Comparison of ENCODE assay signal across 8 cellular contexts in genomic region chr2:12303181-12304030, GRCh38.
A peak's percentile ranks its signal among the peaks of the same experiment; 100 is the strongest.
DNase-seq lines count a peak whose midpoint lies in the region; ATAC-seq, FAIRE-seq and TF ChIP-seq lines count a peak whose summit lies in the region.

No MANE protein-coding gene starts in this region.

- H3K14ac ChIP-seq in IMR-90 (replicated peaks; ENCODE audit: low read depth, low read length), result no peak overlapping the region

- peak overlapping the region; percentile 53 for H3K27ac ChIP-seq in IMR-90 (ENCODE audit: insufficient read depth, low read length)
- no peak overlapping the region for H3K27ac ChIP-seq in lung (ENCODE audit: low read depth in 1 of 2, low read length in 1 of 2)
- H3K27ac ChIP-seq in kidney (ENCODE audit: low read depth in 2 of 2, low read length in 2 of 2), result peak overlapping the region in 1 of 2 donors; percentile 69
- no peak overlapping the region for H3K27ac ChIP-seq in uterus
- no peak overlapping the region for H3K27ac ChIP-seq in psoas muscle

- H2BK5ac ChIP-seq in IMR-90 (ENCODE audit: low read depth, low read length, poor library complexity, severe bottlenecking), result peak overlapping the region; percentile 14

- in situ Hi-C loops in IMR-90 (cut with MboI; ENCODE audit: low sequenced_read_pairs), result no loop called here

- no peaks in the 10 kb centered on the region for H3K27me3 Mint-ChIP-seq in activated CD8-positive, alpha-beta T cell treated with anti-CD3 and anti-CD28 coated beads for 36 hours

- no peak overlapping the region for H4K8ac ChIP-seq in IMR-90 (ENCODE audit: low read depth in 2 of 2, low read length in 2 of 2)

- peaks cover 30% of the 10 kb centered on the region for H3K4me1 Mint-ChIP-seq in activated CD8-positive, alpha-beta T cell treated with anti-CD3 and anti-CD28 coated beads for 36 hours (ENCODE audit: low read depth)

- H3K36me3 ChIP-seq in IMR-90 (ENCODE audit: control insufficient read depth, insufficient read depth, low read length), result no peaks in the 10 kb centered on the region
- H3K36me3 ChIP-seq in lung (ENCODE audit: control insufficient read depth in 2 of 2, insufficient read depth in 2 of 2, low read length in 2 of 2), result no peaks in the 10 kb centered on the region
- no peaks in the 10 kb centered on the region for H3K36me3 ChIP-seq in kidney (ENCODE audit: control insufficient read depth in 1 of 2, insufficient read depth in 2 of 2, low read length in 2 of 2)
- no peaks in the 10 kb centered on the region for H3K36me3 ChIP-seq in uterus
- H3K36me3 ChIP-seq in psoas muscle (ENCODE audit: insufficient read depth in 1 of 2, low read depth in 1 of 2), result no peaks in the 10 kb centered on the region

- no peaks in the 10 kb centered on the region for H3K36me3 Mint-ChIP-seq in activated CD8-positive, alpha-beta T cell treated with anti-CD3 and anti-CD28 coated beads for 36 hours (ENCODE audit: low read depth)

- no peak overlapping the region for H3K23ac ChIP-seq in IMR-90 (ENCODE audit: low read depth, low read length)

- peak overlapping the region; percentile 10 for H3K27ac Mint-ChIP-seq in activated CD8-positive, alpha-beta T cell treated with anti-CD3 and anti-CD28 coated beads for 36 hours

- peak overlapping the region; percentile 38 for H3K18ac ChIP-seq in IMR-90 (ENCODE audit: low read depth, low read length)

- peak; percentile 69 for ATAC-seq in IMR-90 (ENCODE audit: low read depth)
- ATAC-seq in activated CD8-positive, alpha-beta T cell treated with anti-CD3 and anti-CD28 coated beads for 36 hours, result peak; percentile 65
- peak; percentile 24 for ATAC-seq in lung (ENCODE audit: insufficient read depth, low FRiP score)
- ATAC-seq in psoas muscle, result no peak

- peak overlapping the region; percentile 58; the same call in 1 of the 2 replicates for H3K4me2 ChIP-seq in IMR-90 (ENCODE audit: low read depth, low read length)

- no peak overlapping the region for H2BK15ac ChIP-seq in IMR-90 (ENCODE audit: low read depth, low read length)

- no peak for TF ChIP-seq POLR2A in IMR-90 (IDR thresholded peaks at IDR 0.05; ENCODE audit: low read depth, low read length)
- no peak for TF ChIP-seq POLR2A in uterus (IDR thresholded peaks at IDR 0.05)

- H3K9me1 ChIP-seq in IMR-90 (ENCODE audit: insufficient read depth, low read length), result 0 out of 2 replicates have a peak, but pooled peaks cover 2% of the 10 kb centered on the region

- TF ChIP-seq CTCF in IMR-90 (conservative IDR thresholded peaks at IDR 0.05; ENCODE audit: low read depth, low read length) (no peak), lung (IDR thresholded peaks at IDR 0.05; ENCODE audit: control extremely low read depth, extremely low read depth) (no peak), kidney (IDR thresholded peaks at IDR 0.05; ENCODE audit: borderline replicate concordance, extremely low read depth, insufficient read depth) (no peak), uterus (IDR thresholded peaks at IDR 0.05) (no peak), psoas muscle (IDR thresholded peaks at IDR 0.05) (no peak)
- no peak for TF ChIP-seq CTCF in activated CD8-positive, alpha-beta T cell treated with anti-CD3 and anti-CD28 coated beads for 36 hours (IDR thresholded peaks at IDR 0.05)

- H2AK5ac ChIP-seq in IMR-90 (ENCODE audit: low read depth, low read length), result peak overlapping the region; percentile 29; the same call in 1 of the 2 replicates

- intact Hi-C loops in IMR-90 (cut with micrococcal nuclease), result loop anchor here (5.0 to 10.0 kb wide), 3 partner anchors 249 to 704 kb away; partner anchors contain the start of gene TRIB2
- intact Hi-C loops in activated CD8-positive, alpha-beta T cell treated with anti-CD3 and anti-CD28 coated beads for 36 hours (cut with micrococcal nuclease), result no loop called here
- intact Hi-C loops in kidney (cut with DNase I), result no loop called here
- intact Hi-C loops in uterus (cut with DNase I; ENCODE audit: low total_unique reads), result no loop called here
- intact Hi-C loops in psoas muscle (cut with DNase I), result no loop called here

- H3K27me3 ChIP-seq in IMR-90 (ENCODE audit: control insufficient read depth, insufficient read depth, low read length) (no peaks in the 10 kb centered on the region), lung (ENCODE audit: control insufficient read depth, insufficient read depth) (no peaks in the 10 kb centered on the region), uterus (no peaks in the 10 kb centered on the region), psoas muscle (ENCODE audit: insufficient read depth in 3 of 3, low read length in 2 of 3) (no peaks in the 10 kb centered on the region)

- no peaks in the 10 kb centered on the region for H4K20me1 ChIP-seq in IMR-90 (ENCODE audit: insufficient read depth, low read length)

- H3K9ac ChIP-seq in IMR-90 (ENCODE audit: low read depth, low read length), result no peak overlapping the region
- H3K9ac ChIP-seq in kidney (ENCODE audit: low read length in 2 of 2), result no peak overlapping the region

- 0 out of 2 replicates have a peak overlapping the region, but pooled peaks have one; percentile 16 for H2BK120ac ChIP-seq in IMR-90 (ENCODE audit: low read depth, low read length)

- H3K9me3 ChIP-seq in IMR-90 (ENCODE audit: control insufficient read depth, insufficient read depth, low read length) (no peaks in the 10 kb centered on the region), lung (ENCODE audit: control insufficient read depth in 2 of 2, insufficient read depth in 1 of 2, low read length in 1 of 2) (no peaks in the 10 kb centered on the region), kidney (ENCODE audit: control insufficient read depth in 1 of 2, low read length in 2 of 2) (no peaks in the 10 kb centered on the region), uterus (no peaks in the 10 kb centered on the region), psoas muscle (no peaks in the 10 kb centered on the region)

- no peaks in the 10 kb centered on the region for H3K9me3 Mint-ChIP-seq in activated CD8-positive, alpha-beta T cell treated with anti-CD3 and anti-CD28 coated beads for 36 hours

- dilution Hi-C loops in IMR-90 (cut with HindIII; ENCODE audit: low sequenced_read_pairs, unreplicated experiment), result no loop called here

- BruUV-seq in IMR-90 (replicated peaks; lab: Mats Ljungman, UMichigan), result no TSS peak

- CTCF ChIA-PET in IMR-90 (lab: Yijun Ruan, JAX), result interaction anchor here (2.0 kb wide), 1 partner anchor 10 kb away, joined by 4 read pairs; no protein-coding TSS in a partner anchor
- CTCF ChIA-PET in activated CD8-positive, alpha-beta T cell treated with anti-CD3 and anti-CD28 coated beads for 36 hours (lab: Charles Lee), result no interaction called here

- H3K4me3 ChIP-seq in IMR-90 (ENCODE audit: insufficient read depth, low read depth, low read length), result no peak overlapping the region
- H3K4me3 ChIP-seq in lung, result no peak overlapping the region
- H3K4me3 ChIP-seq in kidney (ENCODE audit: low read length in 2 of 2), result no peak overlapping the region
- no peak overlapping the region for H3K4me3 ChIP-seq in uterus
- H3K4me3 ChIP-seq in psoas muscle, result no peak overlapping the region

- H4K5ac ChIP-seq in IMR-90 (ENCODE audit: low read depth, low read length), result no peak overlapping the region; the same call in 1 of the 2 replicates

- peak overlapping the region; percentile 4 for H2AFZ ChIP-seq in IMR-90 (replicated peaks; ENCODE audit: low read length, poor library complexity)

- H2BK20ac ChIP-seq in IMR-90 (ENCODE audit: low read depth, low read length), result no peak overlapping the region; the same call in 1 of the 2 replicates

- peak overlapping the region; percentile 31 for H2AK9ac ChIP-seq in IMR-90 (replicated peaks; ENCODE audit: low read depth, low read length, poor library complexity)

- DNase-seq in COLO829 (ENCODE audit: low spot score) (peak; percentile 72), IMR-90 (peak; percentile 83), lung (ENCODE audit: low spot score) (no peak), kidney (no peak), GM19238 (ENCODE audit: insufficient read length, low spot score) (no peak), uterus (no peak), psoas muscle (no peak)
- DNase-seq in activated CD8-positive, alpha-beta T cell treated with anti-CD3 and anti-CD28 coated beads for 36 hours, result peak; percentile 40

- H4K91ac ChIP-seq in IMR-90 (ENCODE audit: insufficient read depth, low read depth, low read length), result peak overlapping the region; percentile 4; the same call in 1 of the 2 replicates

- no peak for FAIRE-seq in kidney (lab: Jason Lieb, UNC)

- TF ChIP-seq RAD21 in IMR-90 (IDR thresholded peaks at IDR 0.05; ENCODE audit: low read length), result no peak; the same call in 1 of the 2 replicates

- POLR2A ChIA-PET in IMR-90 (lab: Charles Lee; ENCODE audit: unreplicated experiment), result no interaction called here
- POLR2A ChIA-PET in activated CD8-positive, alpha-beta T cell treated with anti-CD3 and anti-CD28 coated beads for 36 hours (lab: Charles Lee), result interaction anchor here (1.9 kb wide), 1 partner anchor 15 kb away, joined by 4 read pairs; no protein-coding TSS in a partner anchor

- H3K4me1 ChIP-seq in IMR-90 (ENCODE audit: control insufficient read depth, insufficient read depth, low read length), result peaks cover 15% of the 10 kb centered on the region
- H3K4me1 ChIP-seq in lung (ENCODE audit: control insufficient read depth in 2 of 2, insufficient read depth in 2 of 2, low read length in 2 of 2), result peaks cover 0 to 5% of the 10 kb centered on the region in 2 donors
- H3K4me1 ChIP-seq in kidney (ENCODE audit: control insufficient read depth in 1 of 2, insufficient read depth in 1 of 2, low read depth in 1 of 2, low read length in 2 of 2), result peaks cover 3% of the 10 kb centered on the region in 2 donors
- no peaks in the 10 kb centered on the region for H3K4me1 ChIP-seq in uterus
- no peaks in the 10 kb centered on the region for H3K4me1 ChIP-seq in psoas muscle

- no peak overlapping the region for H3K4me3 Mint-ChIP-seq in activated CD8-positive, alpha-beta T cell treated with anti-CD3 and anti-CD28 coated beads for 36 hours

- no peak overlapping the region for H3K4ac ChIP-seq in IMR-90 (ENCODE audit: low read depth, low read length)

- H3K79me1 ChIP-seq in IMR-90 (ENCODE audit: low read depth in 1 of 2, low read length in 2 of 2), result no peaks in the 10 kb centered on the region

- WGBS in IMR-90 (ENCODE audit: extremely low coverage in 2 of 2, insufficient read length in 1 of 2), 2 experiments, result no CpG with 5 or more reads among the region's 7 CpGs
- 60 to 71% methylated on average over 7 of the region's 7 CpGs for WGBS in lung, 2 donors
- 81 to 88% (median 82%) methylated on average over 7 of the region's 7 CpGs for WGBS in psoas muscle, 3 donors

- H3K56ac ChIP-seq in IMR-90 (ENCODE audit: extremely low read depth, insufficient read depth, low read length), result no peak overlapping the region

TF ChIP-seq in IMR-90, 13 proteins besides CTCF, POLR2A, EP300 and RAD21 (continues in another document):
- TF ChIP-seq MAFK (IDR thresholded peaks at IDR 0.05; ENCODE audit: low read depth, low read length), result no peak
- 0 out of 2 replicates have a peak, but pooled peaks have one; percentile 5 for TF ChIP-seq MXI1 (IDR thresholded peaks at IDR 0.05; ENCODE audit: borderline replicate concordance, low read depth, low read length)

Comparison
In these comparisons a context has a peak if more than half of its experiments do, and no peak if none do; other contexts are left out.
1. DNase-seq: peak in COLO829 (single experiment), IMR-90 (single experiment) and activated CD8-positive, alpha-beta T cell treated with anti-CD3 and anti-CD28 coated beads for 36 hours (single experiment); none in lung (single experiment), kidney (single experiment), GM19238 (single experiment), uterus (0 of 2) and psoas muscle (0 of 2).
2. ATAC-seq: peak in IMR-90 (single experiment), activated CD8-positive, alpha-beta T cell treated with anti-CD3 and anti-CD28 coated beads for 36 hours (single experiment) and lung (single experiment); none in psoas muscle (0 of 4).